30 cellular contexts compared by ENCODE assay signal in genomic region chr17:3801792-3802191, GRCh38. TPM values are rescaled to one million over a fixed set of nuclear protein-coding genes. Genes with fewer than 3 reads are reported as not detected.
A peak's percentile ranks its signal among the peaks of the same experiment; 100 is the strongest.
DNase-seq lines count a peak whose midpoint lies in the region; ATAC-seq and TF ChIP-seq lines count a peak whose summit lies in the region.
"Had no signal": no experiment of that assay in that cellular context is flagged by ENCODE, and none has a peak within 500 bp of the region (broad histone marks: within the 10 kb centered on the region; RNA-seq: fewer than 3 reads in every experiment).

No MANE protein-coding gene starts in this region.

- intact Hi-C loops in right lobe of liver (cut with DNase I) = no loop called here
- intact Hi-C loops in sigmoid colon (cut with DNase I) = no loop called here

- H3K27me3 ChIP-seq in GM23248 (replicated peaks; ENCODE audit: insufficient read depth) (no peaks in the 10 kb centered on the region), brain microvascular endothelial cell (replicated peaks) (no peaks in the 10 kb centered on the region), right lobe of liver (no peaks in the 10 kb centered on the region), sigmoid colon (no peaks in the 10 kb centered on the region)
- H3K27me3 ChIP-seq: ascending aorta, BLaER1, pancreas, Peyer's patch, spleen had no signal

- peak overlapping the region; percentile 78 for H3K27ac ChIP-seq in GM23248
- peak overlapping the region; percentile 91 for H3K27ac ChIP-seq in brain microvascular endothelial cell
- peak overlapping the region; percentile 92 to 94 (median 93) for H3K27ac ChIP-seq in right lobe of liver
- peak overlapping the region; percentile 67 to 82 (median 76) for H3K27ac ChIP-seq in sigmoid colon
- H3K27ac ChIP-seq: ascending aorta, tibial artery had no signal

- ATAC-seq in right lobe of liver = no peak
- ATAC-seq: natural killer cell treated with Interleukin-12 subunit alpha and Interleukin-12 subunit beta and Interleukin-15 and Interleukin-18, amount 100 ng/mL, for 72 hours; T-cell had no signal

- TF ChIP-seq POLR2A in right lobe of liver (IDR thresholded peaks at IDR 0.05) = no peak
- TF ChIP-seq POLR2A in sigmoid colon (IDR thresholded peaks at IDR 0.05) = no peak

- no peaks in the 10 kb centered on the region for H4K20me1 ChIP-seq in GM23248 (ENCODE audit: insufficient read depth)
- H4K20me1 ChIP-seq: BLaER1 had no signal

- TF ChIP-seq CTCF in brain microvascular endothelial cell (IDR thresholded peaks at IDR 0.05; ENCODE audit: low read depth, low read length, missing control alignments) (no peak), right lobe of liver (IDR thresholded peaks at IDR 0.05) (no peak), sigmoid colon (IDR thresholded peaks at IDR 0.05) (no peak)

- no peaks in the 10 kb centered on the region for H3K9me2 ChIP-seq in GM23248 (ENCODE audit: insufficient read depth)

- peaks cover 26% of the 10 kb centered on the region for H3K4me1 ChIP-seq in GM23248 (ENCODE audit: insufficient read depth)
- peaks cover 0 to 55% (median 26%) of the 10 kb centered on the region in 4 donors for H3K4me1 ChIP-seq in right lobe of liver
- peaks cover 0 to 16% (median 13%) of the 10 kb centered on the region in 4 donors for H3K4me1 ChIP-seq in sigmoid colon
- H3K4me1 ChIP-seq: ascending aorta, pancreas, tibial artery had no signal

- in situ Hi-C loops in GM23248 (cut with MboI) (no loop called here), brain microvascular endothelial cell (cut with HindIII; ENCODE audit: low pct_ligation_motif_present, low sequenced_read_pairs) (no loop called here)

- peaks cover 27% of the 10 kb centered on the region for H3F3A ChIP-seq in GM23248 (ENCODE audit: insufficient read depth)

- no peaks in the 10 kb centered on the region for H3K79me2 ChIP-seq in GM23248 (ENCODE audit: insufficient read depth)

- H3K9ac ChIP-seq in GM23248 = no peak overlapping the region

- H3K4me3 ChIP-seq in GM23248 (no peak overlapping the region), brain microvascular endothelial cell (ENCODE audit: low read depth, low read length) (no peak overlapping the region), right lobe of liver (no peak overlapping the region), sigmoid colon (no peak overlapping the region)
- H3K4me3 ChIP-seq: ascending aorta, BLaER1, lung, mucosa of descending colon, pancreas, Peyer's patch, tibial artery had no signal

- no peak for TF ChIP-seq EP300 in sigmoid colon (IDR thresholded peaks at IDR 0.05)

- no peak overlapping the region for H3K4me2 ChIP-seq in GM23248 (ENCODE audit: unreplicated experiment)

- DNase-seq in GM23248 (peak; percentile 4), brain microvascular endothelial cell (no peak), right lobe of liver (no peak), sigmoid colon (no peak), NCI-H2107 treated with DMSO at 0.1 percent for 48 hours (lab: John Stamatoyannopoulos, UW; ENCODE audit: unreplicated experiment) (no peak), SW480 (ENCODE audit: low spot score) (no peak), iPS-NIHi7 (ENCODE audit: extremely low spot score) (no peak)
- DNase-seq in activated naive CD4-positive, alpha-beta T cell treated with Interleukin-2 at 50 U/mL for 16 hours = no peak
- DNase-seq: activated B cell treated with CpG ODN at 0.5 μM for 24 hours; activated CD4-positive, alpha-beta T cell treated with anti-CD3 and anti-CD28 coated beads, Interleukin-2, amount 10 ng/mL, durations not matched to agents 7 days and 5 days; activated effector memory CD4-positive, alpha-beta T cell treated with Interleukin-2 at 50 U/mL for 16 hours; activated naive CD8-positive, alpha-beta T cell treated with anti-CD3 and anti-CD28 coated beads, Interleukin-2, amount 10 ng/mL, durations not matched to agents 7 days and 5 days; activated T-cell treated with anti-CD3 and anti-CD28 coated beads, Interleukin-2, amount 50 U/mL, for 1 hour; DMS153; foreskin melanocyte; mucosa of descending colon; NCI-H1048; NCI-H2107; pancreas; SIG-M5; spleen; stimulated activated CD4-positive, alpha-beta T cell treated with anti-CD3 and anti-CD28 coated beads, Interleukin-2, amount 100 ng/mL, for 24 hours; stimulated activated CD8-positive, alpha-beta memory T cell treated with anti-CD3 and anti-CD28 coated beads, Interleukin-4, amount 100 ng/mL, for 48 hours; T-cell; tibial artery had no signal

- H3K36me3 ChIP-seq in GM23248 (ENCODE audit: low read depth) (no peaks in the 10 kb centered on the region), brain microvascular endothelial cell (replicated peaks) (no peaks in the 10 kb centered on the region), right lobe of liver (no peaks in the 10 kb centered on the region), sigmoid colon (peaks cover 0 to 8% (median 0%) of the 10 kb centered on the region in 4 donors)
- H3K36me3 ChIP-seq: ascending aorta, pancreas had no signal

- WGBS in GM23248 (ENCODE audit: low coverage in 1 of 2, low lambda C conversion rate in 2 of 2, missing lambda C conversion rate in 2 of 2), 2 experiments = 97 to 99% methylated on average over 10 of the region's 10 CpGs
- WGBS in right lobe of liver (ENCODE audit: insufficient coverage, low coverage, low lambda C conversion rate, missing lambda C conversion rate) = 67% methylated on average over 1 of the region's 10 CpGs
- WGBS in sigmoid colon, 2 donors = 94 to 95% methylated on average over 10 of the region's 10 CpGs

- no peaks in the 10 kb centered on the region for H3K9me3 ChIP-seq in GM23248 (ENCODE audit: low read depth)
- H3K9me3 ChIP-seq in right lobe of liver = no peaks in the 10 kb centered on the region
- no peaks in the 10 kb centered on the region for H3K9me3 ChIP-seq in sigmoid colon
- H3K9me3 ChIP-seq: ascending aorta, BLaER1, mucosa of descending colon, pancreas, Peyer's patch, spleen, tibial artery had no signal

- H2AFZ ChIP-seq in GM23248 = no peak overlapping the region

RNA-seq across cellular contexts. Expression of gene ITGAE, which starts 0.8 kb away (rescaled TPM):
- 11.8 and 23.3 TPM in 2 replicates for total RNA-seq in GM23248 (2014; rRNA removed; shearing (Covaris generic))
- 80.3 and 83.6 TPM in 2 replicates for polyA plus RNA-seq in GM23248 (2016; fragmentation: Nextera tagmentation; extraction: Ambion mirVana)
- total RNA-seq in right lobe of liver = 1 to 10 TPM; 5.4 to 7.7 (median 5.8) TPM
- 10 to 100 TPM; 25.2 to 43.9 (median 33.8) TPM for total RNA-seq in sigmoid colon
- 10 to 100 TPM; 42.9 to 51.8 (median 43.2) TPM for polyA plus RNA-seq in sigmoid colon

RNA-seq across cellular contexts. Expression of gene NCBP3, which starts 44.3 kb away (rescaled TPM):
- total RNA-seq in GM23248 (2014; rRNA removed; shearing (Covaris generic)) = 16.6 and 25.3 TPM in 2 replicates
- polyA plus RNA-seq in GM23248 (2016; fragmentation: Nextera tagmentation; extraction: Ambion mirVana) (19.6 and 20.1 TPM in 2 replicates), sigmoid colon (10 to 100 TPM in 2 of 3 donors, 1 to 10 TPM in 1; 8.4 to 34.8 (median 11.6) TPM)
- total RNA-seq in right lobe of liver (10 to 100 TPM in 4 of 6 experiments, 1 to 10 TPM in 2; 8.6 to 15.1 (median 10.5) TPM), sigmoid colon (10 to 100 TPM; 20.9 to 23.0 (median 21.7) TPM)
